Comparison of ENCODE assay signal across 9 cellular contexts in the genomic region with DNA sequence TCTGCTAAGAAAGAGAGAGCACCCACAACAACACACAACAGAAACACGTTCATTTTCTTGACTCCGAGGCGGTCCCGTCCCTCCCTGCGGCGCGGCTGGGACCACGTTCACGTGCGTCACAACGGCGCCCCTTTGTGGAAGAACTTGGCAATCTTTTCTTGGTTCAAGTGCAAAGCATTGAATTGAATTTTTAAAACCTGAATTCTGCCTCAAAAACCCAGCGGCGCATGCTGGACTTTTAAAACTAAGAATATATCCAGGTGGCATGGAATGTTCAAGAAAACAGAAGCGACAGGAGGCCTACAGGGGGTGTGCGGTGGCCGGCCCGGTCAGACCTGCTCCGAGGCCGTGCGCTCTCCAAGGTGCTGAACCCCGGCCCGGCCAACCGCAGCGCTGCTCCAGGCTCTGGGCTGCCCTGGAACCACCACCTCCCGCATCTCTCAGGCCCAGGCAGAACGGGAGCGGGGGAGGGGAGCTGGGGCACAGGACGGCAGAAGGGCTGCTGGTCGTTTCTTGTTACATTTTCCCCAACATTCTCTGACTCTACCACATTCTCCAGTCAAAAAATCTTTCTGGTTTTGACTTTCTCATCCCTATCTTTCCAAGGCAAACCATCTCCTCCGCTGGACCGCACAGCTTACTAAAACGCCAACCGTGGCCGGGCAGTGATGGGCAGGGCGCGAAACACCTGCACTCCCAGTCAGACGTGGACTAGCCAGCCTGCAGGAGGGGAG. TPM values are rescaled to one million over a fixed set of nuclear protein-coding genes. Genes with fewer than 3 reads are reported as not detected.
DNase-seq lines count a peak whose midpoint lies in the region; ATAC-seq, FAIRE-seq and TF ChIP-seq lines count a peak whose summit lies in the region.
"Had no signal": no experiment of that assay in that cellular context is flagged by ENCODE, and none has a peak within 500 bp of the region (broad histone marks: within the 10 kb centered on the region; RNA-seq: fewer than 3 reads in every experiment).

No MANE protein-coding gene starts in this region.

- H3K27me3 ChIP-seq in bronchial epithelial cell (ENCODE audit: control insufficient read depth, insufficient read depth, low read length) = no peaks in the 10 kb centered on the region

- H3K4me3 ChIP-seq in bronchial epithelial cell (ENCODE audit: low read depth, low read length) = no peak overlapping the region
- H3K4me3 ChIP-seq in kidney (ENCODE audit: low read length in 2 of 2) = no peak overlapping the region

- ATAC-seq in HG03565 (IDR thresholded peaks at IDR 0.05; ENCODE audit: unreplicated experiment) = no peak
- ATAC-seq in GM19397 (IDR thresholded peaks at IDR 0.05; ENCODE audit: unreplicated experiment) = no peak

- in situ Hi-C loops in G401 (cut with HindIII; ENCODE audit: low sequenced_read_pairs) = loop anchor here (5.0 to 10.0 kb wide), 2 partner anchors 52 to 70 kb away; no protein-coding TSS in a partner anchor

- peaks cover 2 to 9% of the 10 kb centered on the region in 2 donors for H3K4me1 ChIP-seq in kidney (ENCODE audit: control insufficient read depth in 1 of 2, insufficient read depth in 1 of 2, low read depth in 1 of 2, low read length in 2 of 2)

- H3K9ac ChIP-seq in kidney (ENCODE audit: low read length in 2 of 2) = no peak overlapping the region

- H3K36me3 ChIP-seq in bronchial epithelial cell (ENCODE audit: control insufficient read depth, insufficient read depth, low read length) = peaks cover 5% of the 10 kb centered on the region
- no peaks in the 10 kb centered on the region for H3K36me3 ChIP-seq in kidney (ENCODE audit: control insufficient read depth in 1 of 2, insufficient read depth in 2 of 2, low read length in 2 of 2)

- H3K9me3 ChIP-seq in kidney (ENCODE audit: control insufficient read depth in 1 of 2, low read length in 2 of 2) = no peaks in the 10 kb centered on the region

- H3K27ac ChIP-seq in kidney (ENCODE audit: low read depth in 2 of 2, low read length in 2 of 2) = no peak overlapping the region

- TF ChIP-seq CTCF in bronchial epithelial cell (IDR thresholded peaks at IDR 0.05; ENCODE audit: insufficient read depth, low read length, severe bottlenecking) (peak; percentile 42), kidney (IDR thresholded peaks at IDR 0.05; ENCODE audit: borderline replicate concordance, extremely low read depth, insufficient read depth) (peak; percentile 26)

- DNase-seq in G401 (ENCODE audit: low spot score) = peak; percentile 65
- DNase-seq in NCI-H1092 treated with DMSO at 0.1 percent for 48 hours (lab: John Stamatoyannopoulos, UW) = peak; percentile 21
- DNase-seq in activated CD4-positive, CD25-positive, alpha-beta regulatory T cell treated with anti-CD3 and anti-CD28 coated beads, Interleukin-2, amount 50 U/mL, for 72 hours = peak; percentile 68
- peak; percentile 23 for DNase-seq in bronchial epithelial cell (ENCODE audit: low read depth)
- DNase-seq in kidney = peak; percentile 88
- peak; percentile 66 for DNase-seq in stimulated activated CD4-positive, alpha-beta T cell treated with anti-CD3 and anti-CD28 coated beads, Interleukin-2, amount 100 ng/mL, for 4 hours (ENCODE audit: low read depth)

- no peak for FAIRE-seq in bronchial epithelial cell (lab: Jason Lieb, UNC)
- no peak for FAIRE-seq in kidney (lab: Jason Lieb, UNC)
- FAIRE-seq: colon had no signal

- intact Hi-C loops in kidney (cut with DNase I) = no loop called here

RNA-seq across cellular contexts. Expression of a gene that starts 3.4 kb away (rescaled TPM):
- total RNA-seq in G401 (2014; rRNA removed; shearing (Covaris generic)) = 27.4 and 45.3 TPM in 2 replicates
- total RNA-seq in bronchial epithelial cell = 8.2 and 9.7 TPM in 2 replicates
- 39.2 TPM for total RNA-seq in kidney
- polyA plus RNA-seq in kidney (ENCODE audit: insufficient read depth, low read depth, low replicate concordance) = 42.0 TPM

RNA-seq across cellular contexts. Expression of a gene that starts 3.7 kb away (rescaled TPM):
- 24.7 and 65.0 TPM in 2 replicates for total RNA-seq in G401 (2014; rRNA removed; shearing (Covaris generic))
- total RNA-seq in bronchial epithelial cell = 25.0 and 26.5 TPM in 2 replicates
- 36.1 TPM for total RNA-seq in kidney
- 27.8 TPM for polyA plus RNA-seq in kidney (ENCODE audit: insufficient read depth, low read depth, low replicate concordance)

RNA-seq across cellular contexts. Expression of a gene that starts 35.8 kb away (rescaled TPM):
- 48.7 and 64.5 TPM in 2 replicates for total RNA-seq in G401 (2014; rRNA removed; shearing (Covaris generic))
- total RNA-seq in bronchial epithelial cell (31.3 and 33.8 TPM in 2 replicates), kidney (139 TPM)
- polyA plus RNA-seq in kidney (ENCODE audit: insufficient read depth, low read depth, low replicate concordance) = 38.2 TPM

RNA-seq across cellular contexts. Expression of a gene that starts 43.1 kb away (rescaled TPM):
- total RNA-seq in G401 (2014; rRNA removed; shearing (Covaris generic)) = 1.5 TPM in 1 of 2 replicates, not detected in the other
- total RNA-seq in bronchial epithelial cell (not detected in 2 replicates), kidney (not detected)
- polyA plus RNA-seq in kidney (ENCODE audit: insufficient read depth, low read depth, low replicate concordance) = not detected

RNA-seq across cellular contexts. Expression of a gene that starts 43.8 kb away (rescaled TPM):
- total RNA-seq in G401 (2014; rRNA removed; shearing (Covaris generic)) = 16.5 and 34.0 TPM in 2 replicates
- total RNA-seq in bronchial epithelial cell (40.0 and 40.1 TPM in 2 replicates), kidney (45.8 TPM)
- 29.1 TPM for polyA plus RNA-seq in kidney (ENCODE audit: insufficient read depth, low read depth, low replicate concordance)

Comparison
In these comparisons a context has a peak if more than half of its experiments do, and no peak if none do; other contexts are left out.
1. DNase-seq: peak in every context shown above with its lines; median percentile 88 in kidney; 68 in activated CD4-positive, CD25-positive, alpha-beta regulatory T cell treated with anti-CD3 and anti-CD28 coated beads, Interleukin-2, amount 50 U/mL, for 72 hours; 66 in stimulated activated CD4-positive, alpha-beta T cell treated with anti-CD3 and anti-CD28 coated beads, Interleukin-2, amount 100 ng/mL, for 4 hours; 65 in G401; 23 in bronchial epithelial cell; 21 in NCI-H1092 treated with DMSO at 0.1 percent for 48 hours.